Comparison of ENCODE assay signal across 17 cellular contexts in the genomic region with DNA sequence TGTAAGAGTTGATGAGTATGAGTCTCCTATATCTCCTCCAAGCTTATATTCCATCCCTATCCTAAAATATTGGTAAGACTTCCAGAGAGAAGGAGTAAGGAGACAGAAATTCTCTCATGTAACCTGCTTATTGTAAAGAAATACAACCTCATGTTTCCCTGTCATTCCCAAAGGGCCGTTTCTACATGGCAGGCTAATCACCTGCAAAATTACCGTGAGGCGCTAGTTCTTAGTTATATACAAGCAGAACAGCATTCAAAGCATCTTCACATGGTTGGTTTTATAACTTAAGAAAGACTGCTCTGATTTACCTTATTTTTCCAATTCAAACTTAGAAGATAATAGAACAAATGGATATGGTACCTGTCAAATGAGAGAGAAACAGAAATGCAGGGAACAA.
"Had no signal": no experiment of that assay in that cellular context is flagged by ENCODE, and none has a peak within 500 bp of the region (broad histone marks: within the 10 kb centered on the region; RNA-seq: fewer than 3 reads in every experiment).

No MANE protein-coding gene starts in this region.

- H3K4me3 ChIP-seq: stomach, suprapubic skin, testis, thoracic aorta, thyroid gland, tibial artery, tibial nerve, transverse colon, upper lobe of left lung, upper lobe of right lung, uterus, vagina had no signal

- H3K27me3 ChIP-seq: suprapubic skin, testis, thyroid gland, tibial artery, tibial nerve, transverse colon, upper lobe of left lung, upper lobe of right lung, uterus, vagina had no signal

- H3K9me3 ChIP-seq: stomach, suprapubic skin, testis, thoracic aorta, thyroid gland, tibial artery, tibial nerve, transverse colon, upper lobe of left lung, upper lobe of right lung, uterus, vagina had no signal

- H3K27ac ChIP-seq: stomach, suprapubic skin, testis, thoracic aorta, thyroid gland, tibial artery, tibial nerve, transverse colon, upper lobe of left lung, upper lobe of right lung, uterus, vagina had no signal

- H3K36me3 ChIP-seq: stomach, suprapubic skin, thoracic aorta, thyroid gland, tibial artery, tibial nerve, transverse colon, upper lobe of left lung, upper lobe of right lung, uterus, vagina had no signal

- ATAC-seq: stimulated activated effector memory CD8-positive, alpha-beta T cell treated with anti-CD3 and anti-CD28 coated beads, Interleukin-12 subunit alpha, Interleukin-12 subunit beta, amount 100 ng/mL, for 72 hours; stimulated activated memory B cell treated with anti-CD40 and anti-IgM and Interleukin-4, amounts not matched to agents 10 μg/mL and 1 μg/mL and 100 μg/mL, for 72 hours; stimulated activated naive B cell treated with anti-CD40 and anti-IgM and Interleukin-4, amounts not matched to agents 10 μg/mL and 1 μg/mL and 100 μg/mL, for 72 hours; stimulated activated naive CD8-positive, alpha-beta T cell treated with anti-CD3 and anti-CD28 coated beads, Interleukin-15, amount 100 ng/mL, for 72 hours; stimulated activated naive CD8-positive, alpha-beta T cell treated with anti-CD3 and anti-CD28 coated beads, Interleukin-15, Interleukin-2, amounts not matched to agents 100 U/mL and 50 U/mL, for 24 hours; upper lobe of right lung had no signal
